ENCODE assay signal across 24 cellular contexts in the genomic region with DNA sequence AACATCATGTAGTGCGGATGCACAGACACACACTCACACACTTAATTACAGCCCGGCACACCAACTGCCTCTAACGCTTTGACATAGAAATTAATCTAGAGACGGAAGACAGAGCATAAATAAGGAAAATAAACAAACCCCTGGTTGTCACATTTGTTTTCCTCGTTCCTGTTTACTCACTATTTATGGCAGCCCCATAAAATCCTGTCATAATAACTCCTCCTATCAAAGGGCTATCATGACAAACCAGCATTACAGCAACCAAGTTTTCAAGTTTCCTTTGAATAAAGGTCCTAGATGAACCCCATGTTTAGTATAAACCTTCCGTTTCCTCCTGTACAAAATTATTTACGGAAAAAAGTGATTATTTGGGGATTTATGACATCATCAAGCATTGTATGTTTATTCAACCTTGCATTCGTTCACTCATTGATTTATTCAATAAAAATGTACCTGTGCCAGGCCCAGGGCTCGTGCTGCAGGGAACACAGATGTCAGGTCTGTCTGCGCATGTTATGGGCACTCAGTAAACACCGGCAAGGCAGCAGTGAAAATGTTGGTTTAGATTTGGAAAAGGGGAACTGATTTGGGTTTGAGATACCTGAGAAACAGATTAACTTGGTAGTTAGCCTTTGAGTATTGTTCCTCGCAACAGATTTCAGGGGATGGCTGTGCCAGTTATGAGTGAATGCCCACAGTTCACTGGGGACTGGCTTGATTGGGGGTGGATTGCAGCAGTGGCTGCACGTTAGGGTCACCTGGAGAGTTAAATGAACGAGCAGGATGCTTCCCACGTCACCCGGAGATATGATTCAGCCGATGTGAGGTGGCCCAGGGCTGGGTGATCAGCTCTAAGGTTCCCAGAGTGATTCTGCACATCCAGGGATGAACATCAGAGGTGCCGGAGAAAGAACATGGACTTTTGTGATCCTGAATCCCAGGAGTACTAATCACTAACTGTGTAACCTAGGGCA.
"Had no signal": no experiment of that assay in that cellular context is flagged by ENCODE, and none has a peak within 500 bp of the region (broad histone marks: within the 10 kb centered on the region; RNA-seq: fewer than 3 reads in every experiment).

No MANE protein-coding gene starts in this region.

- H3K36me3 ChIP-seq: esophagus squamous epithelium, uterus had no signal

- FAIRE-seq: astrocyte, frontal cortex had no signal

- H3K9me3 ChIP-seq: esophagus squamous epithelium, uterus had no signal

- DNase-seq: activated CD4-positive, alpha-beta memory T cell treated with anti-CD3 and anti-CD28 coated beads for 36 hours; activated CD4-positive, alpha-beta T cell treated with anti-CD3 and anti-CD28 coated beads, Interleukin-2, amount 10 ng/mL, durations not matched to agents 24 days and 14 days; activated CD4-positive, CD25-positive, alpha-beta regulatory T cell treated with anti-CD3 and anti-CD28 coated beads, Interleukin-2, amount 50 U/mL, for 72 hours; activated CD8-positive, alpha-beta memory T cell treated with anti-CD3 and anti-CD28 coated beads, Interleukin-2, amount 50 U/mL, for 4 hours; activated effector memory CD4-positive, alpha-beta T cell treated with anti-CD3 and anti-CD28 coated beads, Interleukin-2, amount 50 U/mL, for 16 hours; activated naive CD4-positive, alpha-beta T cell treated with anti-CD3 and anti-CD28 coated beads for 36 hours; activated T-cell treated with anti-CD3 and anti-CD28 coated beads, Interleukin-2, amount 50 U/mL, for 1 hour; amniotic stem cell; central memory CD4-positive, alpha-beta T cell; esophagus squamous epithelium; islet precursor cell; left cardiac atrium; natural killer cell; stimulated activated CD4-positive, alpha-beta T cell treated with anti-CD3 and anti-CD28 coated beads, Interleukin-4, amount 100 ng/mL, for 24 hours; substantia nigra; T-helper 17 cell; T1000; uterus had no signal

- H3K27ac ChIP-seq: epithelial cell of prostate, esophagus squamous epithelium, skin epidermis, uterus had no signal

- H3K4me1 ChIP-seq: uterus had no signal

- ATAC-seq: left cardiac atrium; natural killer cell; sciatic nerve; stimulated activated effector memory CD8-positive, alpha-beta T cell treated with anti-CD3 and anti-CD28 coated beads, Interleukin-12 subunit alpha, Interleukin-12 subunit beta, amount 100 ng/mL, for 72 hours; T-helper 17 cell had no signal

- H3K4me3 ChIP-seq: esophagus squamous epithelium, skin epidermis, uterus had no signal

- H3K27me3 ChIP-seq: esophagus squamous epithelium, uterus had no signal
